ENCODE assay signal across 14 cellular contexts in genomic region chr13:112803422-112803821, GRCh38.
DNase-seq lines count a peak whose midpoint lies in the region; ATAC-seq and TF ChIP-seq lines count a peak whose summit lies in the region.
"Had no signal": no experiment of that assay in that cellular context is flagged by ENCODE, and none has a peak within 500 bp of the region (broad histone marks: within the 10 kb centered on the region; RNA-seq: fewer than 3 reads in every experiment).

No MANE protein-coding gene starts in this region.

- peaks cover 20% of the 10 kb centered on the region for H3K4me1 Mint-ChIP-seq in CD14-positive monocyte

- peak overlapping the region in 3 of 7 donors; percentile 52 to 75 (median 73) for H3K27ac Mint-ChIP-seq in CD14-positive monocyte

- no peaks in the 10 kb centered on the region for H3K27me3 Mint-ChIP-seq in CD14-positive monocyte (ENCODE audit: low read depth in 3 of 3)

- TF ChIP-seq CTCF in fibroblast of villous mesenchyme (IDR thresholded peaks at IDR 0.05; ENCODE audit: insufficient read depth, low read depth, low read length) = no peak
- no peak for TF ChIP-seq CTCF in CD14-positive monocyte (IDR thresholded peaks at IDR 0.05)

- H3K4me3 ChIP-seq in fibroblast of villous mesenchyme (ENCODE audit: low read depth, low read length) = no peak overlapping the region
- H3K4me3 ChIP-seq: body of pancreas had no signal

- H3K9me3 Mint-ChIP-seq in CD14-positive monocyte = peaks cover under 1 to 9% (median 3%) of the 10 kb centered on the region in 7 donors

- ATAC-seq in GM18517 (IDR thresholded peaks at IDR 0.05; ENCODE audit: unreplicated experiment) = peak; percentile 61
- peak; percentile 56 for ATAC-seq in GM21447 (IDR thresholded peaks at IDR 0.05; ENCODE audit: unreplicated experiment)
- ATAC-seq in HG03175 (IDR thresholded peaks at IDR 0.05; ENCODE audit: unreplicated experiment) = peak; percentile 53
- ATAC-seq: body of pancreas, esophagus mucosa had no signal

- H3K36me3 Mint-ChIP-seq in CD14-positive monocyte = peaks cover 48 to 63% of the 10 kb centered on the region in 2 donors

- no peak overlapping the region for H3K4me3 Mint-ChIP-seq in CD14-positive monocyte

- intact Hi-C loops in CD14-positive monocyte (cut with micrococcal nuclease) = no loop called here

- DNase-seq in fibroblast of villous mesenchyme (ENCODE audit: low read depth) = peak; percentile 33
- no peak for DNase-seq in activated CD4-positive, alpha-beta T cell treated with anti-CD3 and anti-CD28 coated beads, Interleukin-2, amount 50 U/mL, for 1 hour
- DNase-seq in CD14-positive monocyte (ENCODE audit: low spot score) = no peak
- DNase-seq in DMS53 treated with DMSO at 0.1 percent for 48 hours (lab: John Stamatoyannopoulos, UW; ENCODE audit: unreplicated experiment) = no peak
- DNase-seq in SW 1271 (lab: John Stamatoyannopoulos, UW) = no peak
- DNase-seq: activated CD8-positive, alpha-beta memory T cell treated with anti-CD3 and anti-CD28 coated beads, Interleukin-2, amount 50 U/mL, for 48 hours; body of pancreas; Caco-2; NCI-H82; posterior cingulate gyrus had no signal
